ENCODE assay signal across 6 cellular contexts in the genomic region with DNA sequence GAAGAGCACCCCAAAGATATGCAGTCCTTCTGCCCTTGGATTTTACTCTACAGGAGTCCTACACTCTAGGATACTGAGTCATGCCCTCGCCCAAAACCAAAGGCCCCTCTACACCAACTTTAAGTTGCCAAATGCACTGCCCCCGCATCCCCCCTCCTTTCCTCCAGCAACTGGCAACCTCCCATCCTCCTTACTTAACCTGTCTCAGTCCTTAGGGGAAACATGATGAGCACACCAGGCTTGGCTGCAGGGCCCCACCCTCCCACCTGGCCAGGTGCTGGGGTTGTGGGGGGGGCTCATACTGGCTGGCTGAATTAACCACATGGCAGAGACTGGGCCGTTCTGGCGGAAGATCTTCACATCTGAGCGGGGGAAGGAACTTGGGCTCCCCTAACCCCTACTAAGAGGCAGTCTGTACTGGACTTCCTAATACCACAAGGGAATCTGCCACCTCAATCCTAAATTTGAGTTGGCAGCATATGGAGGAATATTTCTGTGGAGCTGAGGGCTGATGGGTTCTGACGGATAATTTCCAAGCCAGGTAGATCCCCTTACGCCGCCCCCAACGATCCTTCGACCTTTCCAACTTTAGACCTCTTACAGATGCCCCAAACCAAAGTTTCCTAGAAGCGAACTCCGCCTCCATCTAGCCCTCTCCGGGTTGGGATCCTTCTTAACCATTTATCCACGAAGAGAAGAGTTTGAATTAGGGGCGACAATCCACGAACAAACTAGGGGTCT. TPM values are rescaled to one million over a fixed set of nuclear protein-coding genes. Genes with fewer than 3 reads are reported as not detected.
DNase-seq lines count a peak whose midpoint lies in the region; ATAC-seq, FAIRE-seq and TF ChIP-seq lines count a peak whose summit lies in the region.

No MANE protein-coding gene starts in this region.

- no peak overlapping the region for H2AK5ac ChIP-seq in H1 (ENCODE audit: low read depth, low read length)

- BruUV-seq in OCI-LY7 (replicated peaks; lab: Mats Ljungman, UMichigan): TSS peak; percentile 68

- H3K9me2 ChIP-seq in OCI-LY7 (ENCODE audit: insufficient read depth, low read length): no peaks in the 10 kb centered on the region

- peak overlapping the region; percentile 61; the same call in 1 of the 2 replicates for H3K18ac ChIP-seq in H1 (ENCODE audit: extremely low read depth, low read length)

- H3K27me3 ChIP-seq in H1 (replicated peaks in 1 of 4; ENCODE audit: control insufficient read depth in 3 of 4, extremely low read depth in 1 of 4, insufficient read depth in 3 of 4, low read length in 3 of 4) (no peaks in the 10 kb centered on the region), sigmoid colon (no peaks in the 10 kb centered on the region)

- H4K20me1 ChIP-seq in OCI-LY7 (ENCODE audit: insufficient read depth, low read length) (peaks cover 9% of the 10 kb centered on the region; the same call in 1 of the 2 replicates), H1 (replicated peaks in 1 of 2; ENCODE audit: control insufficient read depth in 1 of 2, insufficient read depth in 2 of 2, low read length in 2 of 2) (peaks cover 0 to 5% of the 10 kb centered on the region in 2 experiments)

- H2BK120ac ChIP-seq in H1 (replicated peaks; ENCODE audit: low read depth, low read length): no peak overlapping the region

- H4K91ac ChIP-seq in H1 (replicated peaks; ENCODE audit: insufficient read length, low read length): peak overlapping the region; percentile 11

- ATAC-seq in HG03135 (IDR thresholded peaks at IDR 0.05; ENCODE audit: unreplicated experiment): no peak

- peaks cover 12% of the 10 kb centered on the region for H3K23me2 ChIP-seq in H1 (ENCODE audit: low read depth, low read length)

- peaks cover 18% of the 10 kb centered on the region for H3K79me1 ChIP-seq in H1 (ENCODE audit: low read depth, low read length)

- no peak overlapping the region for H4K8ac ChIP-seq in H1 (ENCODE audit: extremely low read depth, insufficient read depth, low read length)

- peak overlapping the region; percentile 74 to 96 (median 82) for H3K9ac ChIP-seq in H1 (replicated peaks in 1 of 4; ENCODE audit: extremely low read depth in 1 of 4, low read depth in 3 of 4, low read length in 3 of 4)

- intact Hi-C loops in OCI-LY7 (cut with micrococcal nuclease; ENCODE audit: unreplicated experiment): loop anchor here (10.0 kb wide), 1 partner anchor 246 kb away; a partner anchor contains a TSS
- intact Hi-C loops in sigmoid colon (cut with DNase I): loop anchor here (2.0 kb wide), 1 partner anchor 16 kb away; a partner anchor contains a TSS

- H2BK5ac ChIP-seq in H1 (ENCODE audit: low read depth, low read length): peak overlapping the region; percentile 67; the same call in 1 of the 2 replicates

- peak overlapping the region; percentile 33; the same call in 1 of the 2 replicates for H2BK12ac ChIP-seq in H1 (ENCODE audit: low read depth, low read length)

- TF ChIP-seq POLR2A in H1 (IDR thresholded peaks at IDR 0.05; ENCODE audit: control extremely low read depth in 1 of 2, low read depth in 2 of 2, low read length in 2 of 2): peak in 1 of 2 experiments; percentile 48; a peak in 1 of 3 replicates
- TF ChIP-seq POLR2A in sigmoid colon (IDR thresholded peaks at IDR 0.05): no peak

- TF ChIP-seq EP300 in H1 (IDR thresholded peaks at IDR 0.05; ENCODE audit: borderline replicate concordance in 1 of 2, low read depth in 2 of 2, low read length in 2 of 2): no peak
- no peak for TF ChIP-seq EP300 in sigmoid colon (IDR thresholded peaks at IDR 0.05)

- no peak overlapping the region for H3K56ac ChIP-seq in H1 (replicated peaks; ENCODE audit: insufficient read length, low read depth, low read length)

- no peak overlapping the region for H2BK20ac ChIP-seq in H1 (ENCODE audit: low read length)

- no peak overlapping the region for H3K23ac ChIP-seq in H1 (ENCODE audit: insufficient read length)

- no peak overlapping the region for H3K14ac ChIP-seq in H1 (ENCODE audit: insufficient read length)

- H3K4me2 ChIP-seq in OCI-LY7 (ENCODE audit: low read length): peak overlapping the region; percentile 99
- peak overlapping the region; percentile 91 to 99 for H3K4me2 ChIP-seq in H1 (ENCODE audit: insufficient read depth in 1 of 2, low read depth in 2 of 2, low read length in 2 of 2)

- peaks cover 74% of the 10 kb centered on the region for H3K79me2 ChIP-seq in OCI-LY7 (ENCODE audit: insufficient read depth, low read depth, low read length)
- H3K79me2 ChIP-seq in H1 (ENCODE audit: control insufficient read depth in 1 of 2, insufficient read depth in 2 of 2, low read length in 2 of 2): peaks cover 30 to 62% of the 10 kb centered on the region in 2 experiments

- peak overlapping the region; percentile 1 for H4K5ac ChIP-seq in H1 (ENCODE audit: insufficient read length, low read depth, low read length)

- CTCF ChIA-PET in OCI-LY7 (lab: Charles Lee; ENCODE audit: unreplicated experiment): interaction anchor here (1.0 kb wide), 1 partner anchor 24 kb away, joined by 4 read pairs; no protein-coding TSS in a partner anchor
- CTCF ChIA-PET in H1 (lab: Charles Lee; ENCODE audit: partially characterized antibody): interaction anchor here (0.8 to 3.2 kb wide), 4 partner anchors 21 to 110 kb away, joined by 3 to 26 read pairs (median 6); a partner anchor contains a TSS

- no peaks in the 10 kb centered on the region for H3K9me3 ChIP-seq in OCI-LY7 (ENCODE audit: low read length)
- H3K9me3 ChIP-seq in H1 (ENCODE audit: insufficient read depth in 2 of 2, low read depth in 1 of 2, low read length in 1 of 2): no peaks in the 10 kb centered on the region
- no peaks in the 10 kb centered on the region for H3K9me3 ChIP-seq in sigmoid colon

- H3K4me1 ChIP-seq in OCI-LY7 (ENCODE audit: insufficient read depth, low read length, poor library complexity, severe bottlenecking) (peaks cover 53% of the 10 kb centered on the region), H1 (replicated peaks in 1 of 4; ENCODE audit: control insufficient read depth in 3 of 4, insufficient read depth in 4 of 4, low read length in 3 of 4) (peaks cover 32 to 48% (median 36%) of the 10 kb centered on the region in 4 experiments), sigmoid colon (peaks cover 0 to 63% (median 57%) of the 10 kb centered on the region in 4 donors)

- H3K27ac ChIP-seq in OCI-LY7 (ENCODE audit: low read depth, low read length, poor library complexity, severe bottlenecking) (peak overlapping the region; percentile 81), H1 (ENCODE audit: low read depth, low read length) (peak overlapping the region; percentile 96; the same call in 1 of the 2 replicates), sigmoid colon (peak overlapping the region; percentile 96 to 100 (median 98))

- no peak overlapping the region for H3K4ac ChIP-seq in H1 (replicated peaks; ENCODE audit: insufficient read length, low read depth, low read length)

- 0 out of 2 replicates have a peak overlapping the region, but pooled peaks have one; percentile 40 for H2BK15ac ChIP-seq in H1 (ENCODE audit: low read length)

- 3% methylated on average over 16 of the region's 16 CpGs; no CpG with 5 or more reads in 1 of the 2 experiments for WGBS in H1 (ENCODE audit: extremely low coverage in 1 of 2, insufficient coverage in 1 of 2, insufficient read length in 1 of 2, insufficient replicate concordance in 2 of 2, low coverage in 1 of 2, low lambda C conversion rate in 2 of 2, missing lambda C conversion rate in 1 of 2), 2 experiments
- 0 to 1% methylated on average over 16 of the region's 16 CpGs for WGBS in sigmoid colon, 2 donors

- POLR2A ChIA-PET in OCI-LY7 (lab: Charles Lee): interaction anchor here (1.3 kb wide), 1 partner anchor 22 kb away, joined by 4 read pairs; a partner anchor contains a TSS
- POLR2A ChIA-PET in H1 (lab: Charles Lee; ENCODE audit: partially characterized antibody): interaction anchor here (0.9 to 8.8 kb wide), 14 partner anchors 9 to 90 kb away, joined by 3 to 121 read pairs (median 6); a partner anchor contains a TSS

- peak overlapping the region; percentile 85 for H3K4me3 ChIP-seq in OCI-LY7 (ENCODE audit: low read depth, low read length, poor library complexity, severe bottlenecking)
- H3K4me3 ChIP-seq in H1 (ENCODE audit: extremely low read depth in 1 of 4, insufficient read depth in 2 of 4, low read depth in 3 of 4, low read length in 4 of 4): peak overlapping the region; percentile 75 to 100 (median 84)
- H3K4me3 ChIP-seq in sigmoid colon: peak overlapping the region; percentile 98 to 100 (median 99)

- peak; percentile 31 for DNase-seq in GM03348 (ENCODE audit: low spot score)
- peak; percentile 66 for DNase-seq in OCI-LY7 (ENCODE audit: low spot score)
- no peak for DNase-seq in H1 (ENCODE audit: low read depth in 1 of 2, low spot score in 2 of 2)
- DNase-seq in sigmoid colon: no peak
- DNase-seq in occipital lobe (lab: John Stamatoyannopoulos, UW): no peak

- TF ChIP-seq CTCF in OCI-LY7 (conservative IDR thresholded peaks at IDR 0.05; ENCODE audit: low read length): no peak; the same call in 1 of the 2 replicates
- TF ChIP-seq CTCF in H1 (IDR thresholded peaks at IDR 0.05; ENCODE audit: control extremely low read depth in 1 of 3, insufficient read depth in 1 of 3, low read depth in 1 of 3, low read length in 3 of 3): no peak
- no peak for TF ChIP-seq CTCF in sigmoid colon (IDR thresholded peaks at IDR 0.05)

- TF ChIP-seq RAD21 in H1 (IDR thresholded peaks at IDR 0.05 in 1 of 2, conservative IDR thresholded peaks at IDR 0.05 in 1 of 2; ENCODE audit: low read depth in 2 of 2, low read length in 2 of 2): no peak

- H2AFZ ChIP-seq in OCI-LY7 (ENCODE audit: low read length) (no peak overlapping the region), H1 (ENCODE audit: low read length) (no peak overlapping the region)

- H3K36me3 ChIP-seq in OCI-LY7 (ENCODE audit: insufficient read depth, low read length): peaks cover 50% of the 10 kb centered on the region
- 0 out of 8 replicates have a peak, but pooled peaks cover 0 to 3% (median 0%) of the 10 kb centered on the region in 4 experiments for H3K36me3 ChIP-seq in H1 (ENCODE audit: control insufficient read depth in 2 of 4, insufficient read depth in 4 of 4, low read length in 3 of 4)
- H3K36me3 ChIP-seq in sigmoid colon: no peaks in the 10 kb centered on the region

- no peak for FAIRE-seq in H1 (lab: Jason Lieb, UNC)

RNA-seq across cellular contexts. Expression of a gene that starts 1.1 kb away (rescaled TPM):
- 291 and 346 TPM in 2 replicates for total RNA-seq in OCI-LY7 (2014; rRNA removed; shearing (Covaris generic))
- total RNA-seq in OCI-LY7 (2022) (315 and 329 TPM in 2 replicates), sigmoid colon (100 to 1,000 TPM; 108 to 128 (median 116) TPM), occipital lobe (61.6 TPM)
- 391 and 395 TPM in 2 replicates for total RNA-seq in H1 (2021; fragmentation: NEBNext Ultra II Directional; extraction: Animal tissue kit (Norgen Biotek cat#: 25700))
- polyA plus RNA-seq in H1 (2011; rRNA removed) (132 and 145 TPM in 2 replicates), sigmoid colon (100 to 1,000 TPM; 156 to 297 (median 202) TPM)
- 180 TPM for polyA plus RNA-seq in H1 (2011; cell fraction: cytosol; rRNA removed)
- 141 TPM for polyA plus RNA-seq in H1 (2011; cell fraction: nucleus; rRNA removed)
- 267 to 330 TPM (median 294 TPM) in 4 replicates for polyA plus RNA-seq in H1 (2012, experiment 1 of 2)
- polyA plus RNA-seq in H1 (2012, experiment 2 of 2): 483 TPM
- polyA plus RNA-seq in H1 (2013, experiment 1 of 2): 238 TPM
- polyA plus RNA-seq in H1 (2013, experiment 2 of 2): 239 TPM
- polyA minus RNA-seq in H1 (2011; rRNA and poly(A)+ RNA removed): 125 and 126 TPM in 2 replicates
- polyA minus RNA-seq in H1 (2011; cell fraction: cytosol; rRNA and poly(A)+ RNA removed): 107 TPM
- polyA minus RNA-seq in H1 (2011; cell fraction: nucleus; rRNA and poly(A)+ RNA removed): 57.3 TPM

RNA-seq across cellular contexts. Expression of a gene that starts 9.5 kb away (rescaled TPM):
- 55.3 and 69.0 TPM in 2 replicates for total RNA-seq in OCI-LY7 (2014; rRNA removed; shearing (Covaris generic))
- 49.3 and 56.6 TPM in 2 replicates for total RNA-seq in OCI-LY7 (2022)
- total RNA-seq in H1 (2021; fragmentation: NEBNext Ultra II Directional; extraction: Animal tissue kit (Norgen Biotek cat#: 25700)): 34.4 and 35.2 TPM in 2 replicates
- polyA plus RNA-seq in H1 (2011; rRNA removed): 23.4 and 29.7 TPM in 2 replicates
- 37.5 TPM for polyA plus RNA-seq in H1 (2011; cell fraction: cytosol; rRNA removed)
- polyA plus RNA-seq in H1 (2011; cell fraction: nucleus; rRNA removed): 38.2 TPM
- 35.6 to 51.4 TPM (median 46.6 TPM) in 4 replicates for polyA plus RNA-seq in H1 (2012, experiment 1 of 2)
- 48.1 TPM for polyA plus RNA-seq in H1 (2012, experiment 2 of 2)
- polyA plus RNA-seq in H1 (2013, experiment 1 of 2): 51.5 TPM
- polyA plus RNA-seq in H1 (2013, experiment 2 of 2): 51.0 TPM
- 19.8 and 22.1 TPM in 2 replicates for polyA minus RNA-seq in H1 (2011; rRNA and poly(A)+ RNA removed)
- 12.4 TPM for polyA minus RNA-seq in H1 (2011; cell fraction: cytosol; rRNA and poly(A)+ RNA removed)
- polyA minus RNA-seq in H1 (2011; cell fraction: nucleus; rRNA and poly(A)+ RNA removed): 11.6 TPM
- total RNA-seq in sigmoid colon: 10 to 100 TPM; 53.0 to 68.5 (median 59.7) TPM
- polyA plus RNA-seq in sigmoid colon: 10 to 100 TPM; 72.7 to 81.1 (median 81.0) TPM
- 10.6 TPM for total RNA-seq in occipital lobe

RNA-seq across cellular contexts. Expression of a gene that starts 17.0 kb away (rescaled TPM):
- 53.7 and 54.0 TPM in 2 replicates for total RNA-seq in OCI-LY7 (2014; rRNA removed; shearing (Covaris generic))
- total RNA-seq in OCI-LY7 (2022) (81.5 and 82.9 TPM in 2 replicates), sigmoid colon (10 to 100 TPM; 27.5 to 34.1 (median 32.4) TPM), occipital lobe (16.2 TPM)
- 102 and 115 TPM in 2 replicates for total RNA-seq in H1 (2021; fragmentation: NEBNext Ultra II Directional; extraction: Animal tissue kit (Norgen Biotek cat#: 25700))
- polyA plus RNA-seq in H1 (2011; rRNA removed) (84.1 and 95.2 TPM in 2 replicates), sigmoid colon (10 to 100 TPM; 42.0 to 49.7 (median 48.3) TPM)
- polyA plus RNA-seq in H1 (2011; cell fraction: cytosol; rRNA removed): 79.7 TPM
- 89.8 TPM for polyA plus RNA-seq in H1 (2011; cell fraction: nucleus; rRNA removed)
- polyA plus RNA-seq in H1 (2012, experiment 1 of 2): 83.1 to 103 TPM (median 99.5 TPM) in 4 replicates
- polyA plus RNA-seq in H1 (2012, experiment 2 of 2): 104 TPM
- polyA plus RNA-seq in H1 (2013, experiment 1 of 2): 120 TPM
- 116 TPM for polyA plus RNA-seq in H1 (2013, experiment 2 of 2)
- 89.1 and 141 TPM in 2 replicates for polyA minus RNA-seq in H1 (2011; rRNA and poly(A)+ RNA removed)
- polyA minus RNA-seq in H1 (2011; cell fraction: cytosol; rRNA and poly(A)+ RNA removed): 71.3 TPM
- 54.9 TPM for polyA minus RNA-seq in H1 (2011; cell fraction: nucleus; rRNA and poly(A)+ RNA removed)

RNA-seq across cellular contexts. Expression of a gene that starts 21.8 kb away (rescaled TPM):
- 36.5 and 37.9 TPM in 2 replicates for total RNA-seq in OCI-LY7 (2014; rRNA removed; shearing (Covaris generic))
- total RNA-seq in OCI-LY7 (2022): 71.3 and 74.1 TPM in 2 replicates
- total RNA-seq in H1 (2021; fragmentation: NEBNext Ultra II Directional; extraction: Animal tissue kit (Norgen Biotek cat#: 25700)): 47.5 and 53.1 TPM in 2 replicates
- 46.9 and 53.0 TPM in 2 replicates for polyA plus RNA-seq in H1 (2011; rRNA removed)
- polyA plus RNA-seq in H1 (2011; cell fraction: cytosol; rRNA removed): 41.8 TPM
- polyA plus RNA-seq in H1 (2011; cell fraction: nucleus; rRNA removed): 29.0 TPM
- polyA plus RNA-seq in H1 (2012, experiment 1 of 2): 35.0 to 48.9 TPM (median 43.5 TPM) in 4 replicates
- 48.4 TPM for polyA plus RNA-seq in H1 (2012, experiment 2 of 2)
- polyA plus RNA-seq in H1 (2013, experiment 1 of 2): 50.4 TPM
- 50.3 TPM for polyA plus RNA-seq in H1 (2013, experiment 2 of 2)
- 69.4 and 87.6 TPM in 2 replicates for polyA minus RNA-seq in H1 (2011; rRNA and poly(A)+ RNA removed)
- 15.5 TPM for polyA minus RNA-seq in H1 (2011; cell fraction: cytosol; rRNA and poly(A)+ RNA removed)
- 40.7 TPM for polyA minus RNA-seq in H1 (2011; cell fraction: nucleus; rRNA and poly(A)+ RNA removed)
- total RNA-seq in sigmoid colon: 10 to 100 TPM; 13.6 to 17.6 (median 16.7) TPM
- 10 to 100 TPM; 12.0 to 23.4 (median 17.1) TPM for polyA plus RNA-seq in sigmoid colon
- 6.2 TPM for total RNA-seq in occipital lobe

RNA-seq across cellular contexts. Expression of a gene that starts 22.1 kb away (rescaled TPM):
- 24.7 and 28.0 TPM in 2 replicates for total RNA-seq in OCI-LY7 (2014; rRNA removed; shearing (Covaris generic))
- total RNA-seq in OCI-LY7 (2022): 45.6 and 54.1 TPM in 2 replicates
- 28.4 and 31.8 TPM in 2 replicates for total RNA-seq in H1 (2021; fragmentation: NEBNext Ultra II Directional; extraction: Animal tissue kit (Norgen Biotek cat#: 25700))
- 30.1 and 43.1 TPM in 2 replicates for polyA plus RNA-seq in H1 (2011; rRNA removed)
- polyA plus RNA-seq in H1 (2011; cell fraction: cytosol; rRNA removed): 38.2 TPM
- 75.5 TPM for polyA plus RNA-seq in H1 (2011; cell fraction: nucleus; rRNA removed)
- polyA plus RNA-seq in H1 (2012, experiment 1 of 2): 30.1 to 33.3 TPM (median 31.2 TPM) in 4 replicates
- 29.8 TPM for polyA plus RNA-seq in H1 (2012, experiment 2 of 2)
- 39.5 TPM for polyA plus RNA-seq in H1 (2013, experiment 1 of 2)
- polyA plus RNA-seq in H1 (2013, experiment 2 of 2): 35.7 TPM
- 21.0 and 21.3 TPM in 2 replicates for polyA minus RNA-seq in H1 (2011; rRNA and poly(A)+ RNA removed)
- polyA minus RNA-seq in H1 (2011; cell fraction: cytosol; rRNA and poly(A)+ RNA removed): 21.1 TPM
- polyA minus RNA-seq in H1 (2011; cell fraction: nucleus; rRNA and poly(A)+ RNA removed): 19.6 TPM
- 10 to 100 TPM; 11.8 to 21.6 (median 13.7) TPM for total RNA-seq in sigmoid colon
- polyA plus RNA-seq in sigmoid colon: 10 to 100 TPM; 19.0 to 33.1 (median 22.8) TPM
- total RNA-seq in occipital lobe: 9.2 TPM

Comparison
In these comparisons a context has a peak if more than half of its experiments do, and no peak if none do; other contexts are left out.
1. DNase-seq: peak in GM03348 (single experiment) and OCI-LY7 (single experiment); none in H1 (0 of 2), sigmoid colon (single experiment) and occipital lobe (single experiment).
2. Peak in every context shown above with its lines, with median percentiles within 50 percentile points of each other: H3K27ac ChIP-seq and H3K4me3 ChIP-seq.